Comparison of ENCODE assay signal across 24 cellular contexts in the genomic region with DNA sequence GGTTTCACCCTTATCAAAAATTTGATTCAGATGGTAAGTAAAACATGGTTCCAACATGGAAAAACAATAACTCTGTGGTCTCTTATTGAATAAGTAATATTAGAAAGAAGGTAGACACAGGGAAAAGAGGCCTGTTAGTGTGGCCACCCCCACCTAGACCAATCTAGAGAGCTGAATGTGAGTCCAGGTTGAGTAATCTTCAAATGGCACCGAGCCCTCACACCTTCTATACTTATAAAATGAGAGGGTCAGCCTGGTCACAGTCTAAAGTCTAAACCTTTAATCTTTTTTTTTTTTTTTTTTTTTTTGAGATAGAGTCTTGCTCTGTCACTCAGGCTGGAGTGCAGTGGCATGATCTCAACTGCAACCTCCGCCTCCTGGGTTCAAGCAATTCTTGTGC. TPM values are rescaled to one million over a fixed set of nuclear protein-coding genes. Genes with fewer than 3 reads are reported as not detected.
DNase-seq lines count a peak whose midpoint lies in the region; ATAC-seq, FAIRE-seq and TF ChIP-seq lines count a peak whose summit lies in the region.
"Had no signal": no experiment of that assay in that cellular context is flagged by ENCODE, and none has a peak within 500 bp of the region (broad histone marks: within the 10 kb centered on the region; RNA-seq: fewer than 3 reads in every experiment).

No MANE protein-coding gene starts in this region.

- ATAC-seq in left colon (peak; percentile 76), HG03442 (IDR thresholded peaks at IDR 0.05; ENCODE audit: unreplicated experiment) (no peak)
- ATAC-seq: A549 had no signal

- no peaks in the 10 kb centered on the region for H3K27me3 ChIP-seq in liver (ENCODE audit: control insufficient read depth in 4 of 4, insufficient read depth in 4 of 4, low read length in 3 of 4)
- no peaks in the 10 kb centered on the region for H3K27me3 ChIP-seq in small intestine (ENCODE audit: control insufficient read depth in 2 of 2, insufficient read depth in 2 of 2, low read length in 2 of 2)
- H3K27me3 ChIP-seq: BE2C had no signal

- H3K9me3 ChIP-seq in liver (ENCODE audit: control insufficient read depth in 4 of 4, low read length in 3 of 4) = no peaks in the 10 kb centered on the region
- H3K9me3 ChIP-seq in small intestine (ENCODE audit: control insufficient read depth, low read depth) = no peaks in the 10 kb centered on the region
- H3K9me3 ChIP-seq: A549; BE2C; BLaER1 treated with 17β-estradiol and CSF1 and Interleukin-3, amounts not matched to agents 10 nM and 100 nM had no signal

- WGBS in liver = 42% methylated on average over 2 of the region's 2 CpGs
- 38 to 80% (median 44%) methylated on average over 2 of the region's 2 CpGs for WGBS in small intestine, 3 donors

- H3K36me3 ChIP-seq in liver (ENCODE audit: control insufficient read depth in 4 of 4, insufficient read depth in 3 of 4, low read depth in 1 of 4, low read length in 3 of 4) (no peaks in the 10 kb centered on the region), small intestine (ENCODE audit: control insufficient read depth in 2 of 2, insufficient read depth in 2 of 2, low read length in 2 of 2) (no peaks in the 10 kb centered on the region)
- H3K36me3 ChIP-seq: BE2C; BLaER1 treated with 17β-estradiol and CSF1 and Interleukin-3, amounts not matched to agents 10 nM and 100 nM had no signal

- H3K4me1 ChIP-seq in liver (ENCODE audit: control insufficient read depth in 4 of 4, insufficient read depth in 4 of 4, low read length in 3 of 4) (no peaks in the 10 kb centered on the region), small intestine (ENCODE audit: control insufficient read depth in 2 of 2, insufficient read depth in 1 of 2, low read depth in 1 of 2, low read length in 1 of 2) (no peaks in the 10 kb centered on the region)
- H3K4me1 ChIP-seq: A549, BE2C had no signal

- no peak overlapping the region for H3K9ac ChIP-seq in liver (ENCODE audit: low read depth in 1 of 2, low read length in 2 of 2)
- H3K9ac ChIP-seq: BLaER1 treated with 17β-estradiol and CSF1 and Interleukin-3, amounts not matched to agents 10 nM and 100 nM; GM23248 had no signal

- no peak for TF ChIP-seq CTCF in liver (IDR thresholded peaks at IDR 0.05; ENCODE audit: low read depth, low read length, missing input control)

- DNase-seq in LoVo (ENCODE audit: low spot score) (peak; percentile 7), left colon (no peak), small intestine (peak; percentile 84), cortex of kidney (lab: John Stamatoyannopoulos, UW) (no peak), OCI-M1 (lab: John Stamatoyannopoulos, UW) (no peak)
- DNase-seq: 8988T; ACHN; AML-193; BE2C; CD4-positive, alpha-beta T cell; CD8-positive, alpha-beta memory T cell; DMS53; DMS79 treated with DMSO at 0.1 percent for 48 hours; GF-D8; GM23248; H7; HCEC 1CT had no signal

- FAIRE-seq in small intestine (lab: Jason Lieb, UNC) = no peak
- FAIRE-seq: A549, GM12891, H1 had no signal

- H3K4me3 ChIP-seq in liver (ENCODE audit: low read depth in 1 of 3, low read length in 3 of 3) = no peak overlapping the region
- H3K4me3 ChIP-seq in small intestine (ENCODE audit: low read depth in 1 of 2, low read length in 2 of 2) = no peak overlapping the region
- H3K4me3 ChIP-seq: A549; BLaER1 treated with 17β-estradiol and CSF1 and Interleukin-3, amounts not matched to agents 10 nM and 100 nM; GM23248 had no signal

- TF ChIP-seq RAD21 in liver (IDR thresholded peaks at IDR 0.05) = no peak

- H3K27ac ChIP-seq in liver (ENCODE audit: low read depth in 1 of 2, low read length in 2 of 2) (no peak overlapping the region), small intestine (ENCODE audit: low read depth in 1 of 2, low read length in 1 of 2) (no peak overlapping the region)
- H3K27ac ChIP-seq: A549; BLaER1 treated with 17β-estradiol and CSF1 and Interleukin-3, amounts not matched to agents 10 nM and 100 nM; GM23248 had no signal

- intact Hi-C loops in left colon (cut with DNase I, micrococcal nuclease) = no loop called here

TF ChIP-seq in liver, 16 proteins besides CTCF, POLR2A, EP300 and RAD21:
- TF ChIP-seq HNF4A (conservative IDR thresholded peaks at IDR 0.05) = peak; percentile 92 to 93
- TF ChIP-seq TAF1 (conservative IDR thresholded peaks at IDR 0.05) = no peak
- peak; percentile 64 to 65 for TF ChIP-seq RXRA (IDR thresholded peaks at IDR 0.05)
- TF ChIP-seq FOXA2 (IDR thresholded peaks at IDR 0.05) = no peak
- TF ChIP-seq FOXA1 (IDR thresholded peaks at IDR 0.05) = no peak
- TF ChIP-seq GABPA (IDR thresholded peaks at IDR 0.05 in 1 of 2, conservative IDR thresholded peaks at IDR 0.05 in 1 of 2) = no peak
- peak; percentile 70 for TF ChIP-seq HNF4G (IDR thresholded peaks at IDR 0.05)
- no peak for TF ChIP-seq MAX (IDR thresholded peaks at IDR 0.05)
- TF ChIP-seq, protein P1, sequence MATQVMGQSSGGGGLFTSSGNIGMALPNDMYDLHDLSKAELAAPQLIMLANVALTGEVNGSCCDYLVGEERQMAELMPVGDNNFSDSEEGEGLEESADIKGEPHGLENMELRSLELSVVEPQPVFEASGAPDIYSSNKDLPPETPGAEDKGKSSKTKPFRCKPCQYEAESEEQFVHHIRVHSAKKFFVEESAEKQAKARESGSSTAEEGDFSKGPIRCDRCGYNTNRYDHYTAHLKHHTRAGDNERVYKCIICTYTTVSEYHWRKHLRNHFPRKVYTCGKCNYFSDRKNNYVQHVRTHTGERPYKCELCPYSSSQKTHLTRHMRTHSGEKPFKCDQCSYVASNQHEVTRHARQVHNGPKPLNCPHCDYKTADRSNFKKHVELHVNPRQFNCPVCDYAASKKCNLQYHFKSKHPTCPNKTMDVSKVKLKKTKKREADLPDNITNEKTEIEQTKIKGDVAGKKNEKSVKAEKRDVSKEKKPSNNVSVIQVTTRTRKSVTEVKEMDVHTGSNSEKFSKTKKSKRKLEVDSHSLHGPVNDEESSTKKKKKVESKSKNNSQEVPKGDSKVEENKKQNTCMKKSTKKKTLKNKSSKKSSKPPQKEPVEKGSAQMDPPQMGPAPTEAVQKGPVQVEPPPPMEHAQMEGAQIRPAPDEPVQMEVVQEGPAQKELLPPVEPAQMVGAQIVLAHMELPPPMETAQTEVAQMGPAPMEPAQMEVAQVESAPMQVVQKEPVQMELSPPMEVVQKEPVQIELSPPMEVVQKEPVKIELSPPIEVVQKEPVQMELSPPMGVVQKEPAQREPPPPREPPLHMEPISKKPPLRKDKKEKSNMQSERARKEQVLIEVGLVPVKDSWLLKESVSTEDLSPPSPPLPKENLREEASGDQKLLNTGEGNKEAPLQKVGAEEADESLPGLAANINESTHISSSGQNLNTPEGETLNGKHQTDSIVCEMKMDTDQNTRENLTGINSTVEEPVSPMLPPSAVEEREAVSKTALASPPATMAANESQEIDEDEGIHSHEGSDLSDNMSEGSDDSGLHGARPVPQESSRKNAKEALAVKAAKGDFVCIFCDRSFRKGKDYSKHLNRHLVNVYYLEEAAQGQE (IDR thresholded peaks at IDR 0.05) = peak; percentile 51
- no peak for TF ChIP-seq NR2F2 (IDR thresholded peaks at IDR 0.05)
- no peak for TF ChIP-seq EGR1 (IDR thresholded peaks at IDR 0.05; ENCODE audit: low read depth in 2 of 2)
- TF ChIP-seq ZBTB33 (IDR thresholded peaks at IDR 0.05) = peak; percentile 62
- peak; percentile 52 for TF ChIP-seq YY1 (IDR thresholded peaks at IDR 0.05)
- TF ChIP-seq ATF3 (IDR thresholded peaks at IDR 0.05) = no peak
- TF ChIP-seq SP1 (IDR thresholded peaks at IDR 0.05) = peak; percentile 80
- peak in 1 of 2 donors; percentile 54 for TF ChIP-seq JUND (IDR thresholded peaks at IDR 0.05)
TF ChIP-seq in liver: peak in this region for 8.

RNA-seq across cellular contexts. Expression of gene FAM184A, which starts 6.9 kb away (rescaled TPM):
- total RNA-seq in left colon (under 1 TPM; 0.85 to 0.95 TPM), liver (1 to 10 TPM; 1.0 to 7.4 TPM)
- polyA plus RNA-seq in liver (1 to 10 TPM; 2.5 to 5.6 TPM), small intestine (1 to 10 TPM; 1.8 to 6.3 (median 2.4) TPM)
- total RNA-seq: GM23248 had no signal
- polyA plus RNA-seq: CD14-positive monocyte had no signal

Comparison
In these comparisons a context has a peak if more than half of its experiments do, and no peak if none do; other contexts are left out.
1. DNase-seq: peak in LoVo (single experiment) and small intestine (single experiment); none in left colon (0 of 2), cortex of kidney (single experiment) and OCI-M1 (single experiment).